8 cellular contexts compared by ENCODE assay signal in the genomic region with DNA sequence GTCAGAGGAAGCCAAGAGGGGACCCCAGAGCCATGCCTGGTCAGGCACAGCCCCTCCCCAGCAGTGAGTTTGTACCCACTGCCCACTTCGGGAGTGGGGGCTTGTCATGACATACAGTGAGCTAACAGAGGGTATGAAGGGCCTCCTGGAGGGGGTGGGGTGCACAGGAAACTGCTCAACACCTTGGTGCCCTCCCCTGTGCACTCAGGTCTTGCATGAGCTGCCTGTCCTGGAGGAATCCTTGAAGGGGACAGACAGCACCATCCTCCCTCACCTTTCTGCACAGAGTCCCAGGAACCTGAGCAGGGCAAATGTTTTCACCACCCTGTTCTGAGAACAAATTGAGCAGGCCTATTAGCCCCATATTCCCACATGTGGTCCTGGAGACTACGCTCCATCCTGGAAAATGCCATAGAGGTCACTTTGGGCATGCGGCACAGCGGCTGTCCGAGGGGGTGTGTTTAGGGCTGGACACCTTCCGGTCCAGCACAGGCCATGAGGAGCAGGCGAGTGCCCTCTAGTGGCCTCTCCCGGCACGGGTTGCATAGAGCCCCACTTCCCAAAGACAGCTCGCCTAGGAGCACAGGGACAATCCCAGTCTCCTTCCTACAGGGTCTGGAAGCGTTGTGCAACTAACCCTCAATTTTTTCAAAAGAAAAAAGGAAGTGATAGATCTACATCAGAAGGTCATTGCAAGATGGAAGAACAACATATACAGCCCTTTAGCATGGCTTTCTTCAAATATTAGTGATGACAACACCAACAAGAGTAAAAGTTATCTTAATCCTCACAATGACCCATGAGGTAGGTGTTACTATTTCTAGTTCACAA. TPM values are rescaled to one million over a fixed set of nuclear protein-coding genes. Genes with fewer than 3 reads are reported as not detected.
DNase-seq lines count a peak whose midpoint lies in the region; ATAC-seq and TF ChIP-seq lines count a peak whose summit lies in the region.

No MANE protein-coding gene starts in this region.

- peak overlapping the region; percentile 42; the same call in 1 of the 2 replicates for H2AFZ ChIP-seq in SK-N-SH (ENCODE audit: low read depth)

- TF ChIP-seq RAD21 in SK-N-SH (IDR thresholded peaks at IDR 0.05; ENCODE audit: low read length) = peak; percentile 66

- H3K4me3 ChIP-seq in SK-N-SH (ENCODE audit: low read depth in 2 of 2, low read length in 1 of 2) = no peak overlapping the region

- no peak overlapping the region for H3K27ac ChIP-seq in SK-N-SH (ENCODE audit: low read depth in 2 of 2, low read length in 1 of 2)

- ATAC-seq in GM21423 (IDR thresholded peaks at IDR 0.05; ENCODE audit: unreplicated experiment) = no peak

- H3F3A ChIP-seq in SK-N-SH (replicated peaks; ENCODE audit: insufficient read depth) = peaks cover 4% of the 10 kb centered on the region

- no peaks in the 10 kb centered on the region for H3K79me2 ChIP-seq in SK-N-SH (ENCODE audit: insufficient read depth)

- 41% methylated on average over 9 of the region's 11 CpGs for WGBS in SK-N-SH (ENCODE audit: low lambda C conversion rate)

- CTCF ChIA-PET in SK-N-SH (lab: Yijun Ruan, JAX) = interaction anchor here (0.5 to 15.3 kb wide), 31 partner anchors 8 to 1120 kb away, joined by 3 to 232 read pairs (median 4); no protein-coding TSS in a partner anchor

- no peaks in the 10 kb centered on the region for H3K9me3 ChIP-seq in SK-N-SH

- no peak overlapping the region for H3K9ac ChIP-seq in SK-N-SH

- H3K4me2 ChIP-seq in SK-N-SH = no peak overlapping the region

- DNase-seq in NCI-H2081 (lab: John Stamatoyannopoulos, UW) (peak; percentile 29 to 49), NCI-H2081 treated with DMSO at 0.1 percent for 48 hours (lab: John Stamatoyannopoulos, UW) (no peak), HUDEP-2 (lab: John Stamatoyannopoulos, UW; ENCODE audit: unreplicated experiment in 76 of 76) (peak in 57 of 76 experiments; percentile 4 to 80 (median 45)), SK-N-SH (peak; percentile 86), epidermal melanocyte (ENCODE audit: insufficient read length, low spot score) (peak; percentile 88), midbrain (lab: John Stamatoyannopoulos, UW) (peak; percentile 74), ureter (ENCODE audit: low spot score) (peak; percentile 82)

- H3K9me2 ChIP-seq in SK-N-SH = no peaks in the 10 kb centered on the region

- no peaks in the 10 kb centered on the region for H3K27me3 ChIP-seq in SK-N-SH (ENCODE audit: insufficient read depth)

- no peaks in the 10 kb centered on the region for H3K36me3 ChIP-seq in SK-N-SH (replicated peaks in 1 of 2; ENCODE audit: control insufficient read depth in 1 of 2, insufficient read depth in 2 of 2, low read length in 1 of 2)

- TF ChIP-seq EP300 in SK-N-SH (IDR thresholded peaks at IDR 0.05; ENCODE audit: borderline replicate concordance in 1 of 2, low read depth in 1 of 2, low read length in 1 of 2) = no peak

- H3K4me1 ChIP-seq in SK-N-SH (ENCODE audit: control insufficient read depth in 1 of 2, insufficient read depth in 2 of 2, low read depth in 1 of 2, low read length in 1 of 2) = peaks cover 0 to 5% of the 10 kb centered on the region in 2 experiments; a peak in 1 of 4 replicates

- TF ChIP-seq CTCF in SK-N-SH (IDR thresholded peaks at IDR 0.05) = peak; percentile 82

- POLR2A ChIA-PET in SK-N-SH (lab: Yijun Ruan, JAX) = interaction anchor here (0.5 kb wide), 1 partner anchor 1172 kb away, joined by 3 read pairs; no protein-coding TSS in a partner anchor

- no peaks in the 10 kb centered on the region for H4K20me1 ChIP-seq in SK-N-SH (ENCODE audit: insufficient read depth)

TF ChIP-seq in SK-N-SH, 30 proteins besides CTCF, POLR2A, EP300 and RAD21:
- TF ChIP-seq SMC3 (IDR thresholded peaks at IDR 0.05; ENCODE audit: low read depth, low read length) (peak; percentile 59), MAX (IDR thresholded peaks at IDR 0.05; ENCODE audit: low read depth) (peak; percentile 66; the same call in 1 of the 2 replicates), REST (IDR thresholded peaks at IDR 0.05; ENCODE audit: low read depth, low read length) (no peak), NRF1 (IDR thresholded peaks at IDR 0.05; ENCODE audit: low read depth, low read length) (no peak), TAF1 (IDR thresholded peaks at IDR 0.05; ENCODE audit: borderline replicate concordance, low read depth, low read length) (peak; percentile 18; the same call in 1 of the 2 replicates), GABPA (IDR thresholded peaks at IDR 0.05; ENCODE audit: low read depth) (peak; percentile 82)
- TF ChIP-seq, protein P1, sequence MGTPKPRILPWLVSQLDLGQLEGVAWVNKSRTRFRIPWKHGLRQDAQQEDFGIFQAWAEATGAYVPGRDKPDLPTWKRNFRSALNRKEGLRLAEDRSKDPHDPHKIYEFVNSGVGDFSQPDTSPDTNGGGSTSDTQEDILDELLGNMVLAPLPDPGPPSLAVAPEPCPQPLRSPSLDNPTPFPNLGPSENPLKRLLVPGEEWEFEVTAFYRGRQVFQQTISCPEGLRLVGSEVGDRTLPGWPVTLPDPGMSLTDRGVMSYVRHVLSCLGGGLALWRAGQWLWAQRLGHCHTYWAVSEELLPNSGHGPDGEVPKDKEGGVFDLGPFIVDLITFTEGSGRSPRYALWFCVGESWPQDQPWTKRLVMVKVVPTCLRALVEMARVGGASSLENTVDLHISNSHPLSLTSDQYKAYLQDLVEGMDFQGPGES (IDR thresholded peaks at IDR 0.05; ENCODE audit: low read depth, low read length) = 0 out of 2 replicates have a peak, but pooled peaks have one; percentile 26

RNA-seq across cellular contexts. Expression of gene ZFP36L1, which starts 31.9 kb away (rescaled TPM):
- 8.8 and 16.5 TPM in 2 replicates for polyA plus RNA-seq in SK-N-SH (2012; rRNA removed)
- polyA plus RNA-seq in SK-N-SH (2012; cell fraction: cytosol; rRNA removed) = 8.1 and 13.9 TPM in 2 replicates
- polyA plus RNA-seq in SK-N-SH (2012; cell fraction: nucleus; rRNA removed) = 27.3 and 37.3 TPM in 2 replicates
- total RNA-seq in ureter = 393 TPM
